In the genomic region with DNA sequence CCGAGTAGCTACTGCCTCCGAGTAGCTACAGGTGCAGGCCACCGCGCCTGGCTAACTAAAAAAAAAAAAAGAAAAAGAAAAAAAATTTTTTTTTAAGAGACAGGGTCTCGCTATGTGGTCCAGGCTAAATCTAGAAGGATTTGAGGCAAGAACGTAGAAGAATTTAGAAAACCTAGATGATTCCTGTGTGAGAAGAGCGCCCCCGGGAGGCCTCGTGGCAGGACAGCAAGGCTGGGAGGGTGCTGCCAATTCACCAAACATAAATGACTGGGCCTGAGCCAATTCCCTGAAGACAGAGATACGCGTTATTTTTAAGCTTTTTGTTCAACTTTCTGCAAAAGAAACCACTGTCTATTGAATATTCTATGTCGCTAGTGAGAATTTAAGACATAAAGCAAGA, we compare ENCODE assay signal across 1 cellular context.
TF ChIP-seq lines count a peak whose summit lies in the region.

No MANE protein-coding gene starts in this region.

TF ChIP-seq in GM23338, 12 proteins besides CTCF, POLR2A, EP300 and RAD21 (continued from another document):
- TF ChIP-seq, protein P1, sequence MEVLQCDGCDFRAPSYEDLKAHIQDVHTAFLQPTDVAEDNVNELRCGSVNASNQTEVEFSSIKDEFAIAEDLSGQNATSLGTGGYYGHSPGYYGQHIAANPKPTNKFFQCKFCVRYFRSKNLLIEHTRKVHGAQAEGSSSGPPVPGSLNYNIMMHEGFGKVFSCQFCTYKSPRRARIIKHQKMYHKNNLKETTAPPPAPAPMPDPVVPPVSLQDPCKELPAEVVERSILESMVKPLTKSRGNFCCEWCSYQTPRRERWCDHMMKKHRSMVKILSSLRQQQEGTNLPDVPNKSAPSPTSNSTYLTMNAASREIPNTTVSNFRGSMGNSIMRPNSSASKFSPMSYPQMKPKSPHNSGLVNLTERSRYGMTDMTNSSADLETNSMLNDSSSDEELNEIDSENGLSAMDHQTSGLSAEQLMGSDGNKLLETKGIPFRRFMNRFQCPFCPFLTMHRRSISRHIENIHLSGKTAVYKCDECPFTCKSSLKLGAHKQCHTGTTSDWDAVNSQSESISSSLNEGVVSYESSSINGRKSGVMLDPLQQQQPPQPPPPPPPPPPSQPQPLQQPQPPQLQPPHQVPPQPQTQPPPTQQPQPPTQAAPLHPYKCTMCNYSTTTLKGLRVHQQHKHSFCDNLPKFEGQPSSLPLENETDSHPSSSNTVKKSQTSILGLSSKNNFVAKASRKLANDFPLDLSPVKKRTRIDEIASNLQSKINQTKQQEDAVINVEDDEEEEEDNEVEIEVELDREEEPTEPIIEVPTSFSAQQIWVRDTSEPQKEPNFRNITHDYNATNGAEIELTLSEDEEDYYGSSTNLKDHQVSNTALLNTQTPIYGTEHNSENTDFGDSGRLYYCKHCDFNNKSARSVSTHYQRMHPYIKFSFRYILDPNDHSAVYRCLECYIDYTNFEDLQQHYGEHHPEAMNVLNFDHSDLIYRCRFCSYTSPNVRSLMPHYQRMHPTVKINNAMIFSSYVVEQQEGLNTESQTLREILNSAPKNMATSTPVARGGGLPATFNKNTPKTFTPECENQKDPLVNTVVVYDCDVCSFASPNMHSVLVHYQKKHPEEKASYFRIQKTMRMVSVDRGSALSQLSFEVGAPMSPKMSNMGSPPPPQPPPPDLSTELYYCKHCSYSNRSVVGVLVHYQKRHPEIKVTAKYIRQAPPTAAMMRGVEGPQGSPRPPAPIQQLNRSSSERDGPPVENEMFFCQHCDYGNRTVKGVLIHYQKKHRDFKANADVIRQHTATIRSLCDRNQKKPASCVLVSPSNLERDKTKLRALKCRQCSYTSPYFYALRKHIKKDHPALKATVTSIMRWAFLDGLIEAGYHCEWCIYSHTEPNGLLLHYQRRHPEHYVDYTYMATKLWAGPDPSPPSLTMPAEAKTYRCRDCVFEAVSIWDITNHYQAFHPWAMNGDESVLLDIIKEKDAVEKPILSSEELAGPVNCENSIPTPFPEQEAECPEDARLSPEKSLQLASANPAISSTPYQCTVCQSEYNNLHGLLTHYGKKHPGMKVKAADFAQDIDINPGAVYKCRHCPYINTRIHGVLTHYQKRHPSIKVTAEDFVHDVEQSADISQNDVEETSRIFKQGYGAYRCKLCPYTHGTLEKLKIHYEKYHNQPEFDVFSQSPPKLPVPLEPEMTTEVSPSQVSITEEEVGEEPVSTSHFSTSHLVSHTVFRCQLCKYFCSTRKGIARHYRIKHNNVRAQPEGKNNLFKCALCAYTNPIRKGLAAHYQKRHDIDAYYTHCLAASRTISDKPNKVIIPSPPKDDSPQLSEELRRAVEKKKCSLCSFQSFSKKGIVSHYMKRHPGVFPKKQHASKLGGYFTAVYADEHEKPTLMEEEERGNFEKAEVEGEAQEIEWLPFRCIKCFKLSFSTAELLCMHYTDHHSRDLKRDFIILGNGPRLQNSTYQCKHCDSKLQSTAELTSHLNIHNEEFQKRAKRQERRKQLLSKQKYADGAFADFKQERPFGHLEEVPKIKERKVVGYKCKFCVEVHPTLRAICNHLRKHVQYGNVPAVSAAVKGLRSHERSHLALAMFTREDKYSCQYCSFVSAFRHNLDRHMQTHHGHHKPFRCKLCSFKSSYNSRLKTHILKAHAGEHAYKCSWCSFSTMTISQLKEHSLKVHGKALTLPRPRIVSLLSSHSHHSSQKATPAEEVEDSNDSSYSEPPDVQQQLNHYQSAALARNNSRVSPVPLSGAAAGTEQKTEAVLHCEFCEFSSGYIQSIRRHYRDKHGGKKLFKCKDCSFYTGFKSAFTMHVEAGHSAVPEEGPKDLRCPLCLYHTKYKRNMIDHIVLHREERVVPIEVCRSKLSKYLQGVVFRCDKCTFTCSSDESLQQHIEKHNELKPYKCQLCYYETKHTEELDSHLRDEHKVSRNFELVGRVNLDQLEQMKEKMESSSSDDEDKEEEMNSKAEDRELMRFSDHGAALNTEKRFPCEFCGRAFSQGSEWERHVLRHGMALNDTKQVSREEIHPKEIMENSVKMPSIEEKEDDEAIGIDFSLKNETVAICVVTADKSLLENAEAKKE (CRISPR knock-in tag; IDR thresholded peaks at IDR 0.05), result no peak
- TF ChIP-seq REST (IDR thresholded peaks at IDR 0.05; ENCODE audit: unreplicated experiment) (no peak), ZNF331 (CRISPR knock-in tag; IDR thresholded peaks at IDR 0.05; ENCODE audit: low read depth) (no peak)
